ENCODE assay signal across 17 cellular contexts in the genomic region with DNA sequence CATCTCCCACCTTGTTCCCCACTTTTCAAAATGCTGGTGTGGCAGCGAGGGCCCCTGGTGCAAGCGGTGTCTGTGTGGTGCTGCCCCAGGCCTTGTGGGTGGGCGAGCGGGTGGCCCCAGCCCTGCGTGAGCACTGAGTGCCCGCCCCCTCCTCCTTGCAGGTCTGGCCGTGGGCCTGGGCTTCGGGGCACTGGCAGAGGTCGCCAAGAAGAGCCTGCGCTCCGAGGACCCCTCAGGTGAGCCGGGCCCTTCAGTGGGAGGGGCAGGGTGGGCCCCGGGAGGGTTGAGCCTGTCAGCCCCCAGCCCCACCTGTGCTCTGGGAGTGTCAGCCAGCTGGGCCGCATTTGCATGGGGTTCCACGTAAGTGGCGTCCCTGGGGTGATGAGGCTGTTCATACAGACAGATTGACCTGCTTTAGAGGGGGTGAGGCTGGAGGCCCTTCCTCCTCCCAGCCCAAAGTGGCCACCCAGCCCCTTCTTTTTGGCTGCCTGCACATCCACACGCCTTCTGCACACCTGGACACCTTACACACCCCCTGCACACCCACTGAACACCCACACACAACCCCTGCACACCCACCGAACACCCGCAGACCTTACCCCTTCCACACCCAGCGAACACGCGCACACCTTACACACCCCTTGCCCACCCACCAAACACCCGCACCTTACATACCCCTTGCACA. TPM values are rescaled to one million over a fixed set of nuclear protein-coding genes. Genes with fewer than 3 reads are reported as not detected.
DNase-seq lines count a peak whose midpoint lies in the region; ATAC-seq and TF ChIP-seq lines count a peak whose summit lies in the region.
"Had no signal": no experiment of that assay in that cellular context is flagged by ENCODE, and none has a peak within 500 bp of the region (broad histone marks: within the 10 kb centered on the region; RNA-seq: fewer than 3 reads in every experiment).

No MANE protein-coding gene starts in this region.

- no peaks in the 10 kb centered on the region for H3K27me3 Mint-ChIP-seq in stimulated activated memory B cell treated with anti-CD40 and anti-IgM and Interleukin-4, amounts not matched to agents 10 μg/mL and 1 μg/mL and 100 μg/mL, for 72 hours
- H3K27me3 Mint-ChIP-seq in CD4-positive, alpha-beta memory T cell: no peaks in the 10 kb centered on the region

- peaks cover 28% of the 10 kb centered on the region for H3K36me3 Mint-ChIP-seq in stimulated activated memory B cell treated with anti-CD40 and anti-IgM and Interleukin-4, amounts not matched to agents 10 μg/mL and 1 μg/mL and 100 μg/mL, for 72 hours
- H3K36me3 Mint-ChIP-seq in CD4-positive, alpha-beta memory T cell: peaks cover 6 to 19% of the 10 kb centered on the region in 2 donors

- intact Hi-C loops in heart left ventricle (cut with DNase I) (loop anchor here in 1 of 10 donors (10.0 kb wide), 1 partner anchor 63 kb away; no protein-coding TSS in a partner anchor), left ventricle myocardium superior (cut with micrococcal nuclease) (no loop called here), right cardiac atrium (cut with DNase I) (no loop called here)
- intact Hi-C loops in CD4-positive, alpha-beta memory T cell (cut with micrococcal nuclease): no loop called here

- H3K4me3 Mint-ChIP-seq in stimulated activated memory B cell treated with anti-CD40 and anti-IgM and Interleukin-4, amounts not matched to agents 10 μg/mL and 1 μg/mL and 100 μg/mL, for 72 hours: no peak overlapping the region
- H3K4me3 Mint-ChIP-seq in CD4-positive, alpha-beta memory T cell: no peak overlapping the region

- H3K4me3 ChIP-seq in heart left ventricle (no peak overlapping the region), right cardiac atrium (ENCODE audit: low read length) (no peak overlapping the region)
- H3K4me3 ChIP-seq in CD4-positive, alpha-beta memory T cell (ENCODE audit: low read length in 2 of 2): no peak overlapping the region
- H3K4me3 ChIP-seq: BLaER1 treated with 17β-estradiol and CSF1 and Interleukin-3, amounts not matched to agents 10 nM and 100 nM; Peyer's patch had no signal

- ATAC-seq in heart left ventricle (no peak), left ventricle myocardium superior (no peak), right cardiac atrium (no peak), omental fat pad (ENCODE audit: low FRiP score) (no peak), HG03108 (IDR thresholded peaks at IDR 0.05; ENCODE audit: unreplicated experiment) (no peak)
- no peak for ATAC-seq in stimulated activated memory B cell treated with anti-CD40 and anti-IgM and Interleukin-4, amounts not matched to agents 10 μg/mL and 1 μg/mL and 100 μg/mL, for 72 hours
- ATAC-seq: HCT116 had no signal

- no peaks in the 10 kb centered on the region for H3K4me1 Mint-ChIP-seq in stimulated activated memory B cell treated with anti-CD40 and anti-IgM and Interleukin-4, amounts not matched to agents 10 μg/mL and 1 μg/mL and 100 μg/mL, for 72 hours
- H3K4me1 Mint-ChIP-seq in CD4-positive, alpha-beta memory T cell: peaks cover 0 to 4% (median 0%) of the 10 kb centered on the region in 4 donors

- no peak for DNase-seq in heart left ventricle
- no peak for DNase-seq in left ventricle myocardium superior
- peak in 1 of 3 donors; percentile 64 for DNase-seq in right cardiac atrium
- DNase-seq in omental fat pad (ENCODE audit: low spot score): peak; percentile 13
- no peak for DNase-seq in NCI-H2029 (lab: John Stamatoyannopoulos, UW)
- no peak for DNase-seq in CD4-positive, alpha-beta memory T cell
- DNase-seq: GOT3, MM.1S, NCI-H1105, NCI-H2081 treated with DMSO at 0.1 percent for 48 hours, NCI-H446 treated with DMSO at 0.1 percent for 48 hours, Peyer's patch, SHP77 treated with DMSO at 0.1 percent for 48 hours had no signal

- H3K27me3 ChIP-seq in heart left ventricle (no peaks in the 10 kb centered on the region), right cardiac atrium (ENCODE audit: control insufficient read depth, insufficient read depth) (no peaks in the 10 kb centered on the region)
- no peaks in the 10 kb centered on the region for H3K27me3 ChIP-seq in CD4-positive, alpha-beta memory T cell (ENCODE audit: insufficient read depth, low read length)
- H3K27me3 ChIP-seq: BLaER1 treated with 17β-estradiol and CSF1 and Interleukin-3, amounts not matched to agents 10 nM and 100 nM; Peyer's patch had no signal

- TF ChIP-seq POLR2A in heart left ventricle (IDR thresholded peaks at IDR 0.05): no peak

- H3K27ac ChIP-seq in heart left ventricle: peak overlapping the region in 10 of 12 donors; percentile 2 to 95 (median 49)
- peak overlapping the region; percentile 1 for H3K27ac ChIP-seq in right cardiac atrium (ENCODE audit: low read length)
- no peak overlapping the region for H3K27ac ChIP-seq in CD4-positive, alpha-beta memory T cell (ENCODE audit: low read depth, low read length)
- H3K27ac ChIP-seq: BLaER1 treated with 17β-estradiol and CSF1 and Interleukin-3, amounts not matched to agents 10 nM and 100 nM; Peyer's patch had no signal

- CTCF ChIA-PET in CD4-positive, alpha-beta memory T cell (lab: Charles Lee; ENCODE audit: partially characterized antibody): no interaction called here

- no peaks in the 10 kb centered on the region for H3K9me3 Mint-ChIP-seq in stimulated activated memory B cell treated with anti-CD40 and anti-IgM and Interleukin-4, amounts not matched to agents 10 μg/mL and 1 μg/mL and 100 μg/mL, for 72 hours
- no peaks in the 10 kb centered on the region for H3K9me3 Mint-ChIP-seq in CD4-positive, alpha-beta memory T cell

- TF ChIP-seq CTCF in heart left ventricle (IDR thresholded peaks at IDR 0.05) (no peak), omental fat pad (IDR thresholded peaks at IDR 0.05) (no peak)

- POLR2A ChIA-PET in CD4-positive, alpha-beta memory T cell (lab: Charles Lee; ENCODE audit: partially characterized antibody): no interaction called here

- peaks cover 0 to 23% (median 13%) of the 10 kb centered on the region in 9 donors for H3K36me3 ChIP-seq in heart left ventricle
- peaks cover 3% of the 10 kb centered on the region for H3K36me3 ChIP-seq in CD4-positive, alpha-beta memory T cell (ENCODE audit: insufficient read depth, low read length)

- H3K9me3 ChIP-seq in heart left ventricle: peaks cover 0 to under 1% (median 0%) of the 10 kb centered on the region in 12 donors
- no peaks in the 10 kb centered on the region for H3K9me3 ChIP-seq in right cardiac atrium (ENCODE audit: control insufficient read depth, low read length)
- no peaks in the 10 kb centered on the region for H3K9me3 ChIP-seq in CD4-positive, alpha-beta memory T cell (ENCODE audit: control insufficient read depth in 1 of 2, low read length in 2 of 2)
- H3K9me3 ChIP-seq: BLaER1 treated with 17β-estradiol and CSF1 and Interleukin-3, amounts not matched to agents 10 nM and 100 nM; Peyer's patch had no signal

- 79 to 88% (median 82%) methylated on average over 19 to 23 of the region's 23 CpGs for WGBS in heart left ventricle, 4 donors
- WGBS in right cardiac atrium: 90% methylated on average over 23 of the region's 23 CpGs

- peaks cover 0 to 88% (median 57%) of the 10 kb centered on the region in 12 donors for H3K4me1 ChIP-seq in heart left ventricle
- H3K4me1 ChIP-seq in right cardiac atrium (ENCODE audit: control insufficient read depth, insufficient read depth, low read length): peaks cover 37% of the 10 kb centered on the region
- H3K4me1 ChIP-seq in CD4-positive, alpha-beta memory T cell (ENCODE audit: insufficient read depth, low read length): no peaks in the 10 kb centered on the region

- H3K27ac Mint-ChIP-seq in stimulated activated memory B cell treated with anti-CD40 and anti-IgM and Interleukin-4, amounts not matched to agents 10 μg/mL and 1 μg/mL and 100 μg/mL, for 72 hours: peak overlapping the region; percentile 25
- H3K27ac Mint-ChIP-seq in CD4-positive, alpha-beta memory T cell: peak overlapping the region in 1 of 7 donors; percentile 29

RNA-seq across cellular contexts. Expression of gene COQ8A, which starts 37.3 kb away (rescaled TPM):
- total RNA-seq in heart left ventricle: 100 to 1,000 TPM; 141 to 915 (median 310) TPM
- 100 to 1,000 TPM; 193 to 243 TPM for polyA plus RNA-seq in heart left ventricle
- total RNA-seq in left ventricle myocardium superior: 438 TPM
- total RNA-seq in right cardiac atrium: 100 to 1,000 TPM; 130 to 238 (median 203) TPM
- polyA plus RNA-seq in right cardiac atrium: 198 TPM
- total RNA-seq in omental fat pad: 100 to 1,000 TPM; 118 to 175 (median 140) TPM
- total RNA-seq in CD4-positive, alpha-beta memory T cell: 10 to 100 TPM; 69.2 to 70.7 TPM
- 10 to 100 TPM; 43.5 to 49.4 TPM for polyA plus RNA-seq in CD4-positive, alpha-beta memory T cell
